ENCODE assay signal across 26 cellular contexts in genomic region chr19:12093777-12094176, GRCh38. TPM values are rescaled to one million over a fixed set of nuclear protein-coding genes. Genes with fewer than 3 reads are reported as not detected.
DNase-seq lines count a peak whose midpoint lies in the region; ATAC-seq and TF ChIP-seq lines count a peak whose summit lies in the region.
"Had no signal": no experiment of that assay in that cellular context is flagged by ENCODE, and none has a peak within 500 bp of the region (broad histone marks: within the 10 kb centered on the region; RNA-seq: fewer than 3 reads in every experiment).

No MANE protein-coding gene starts in this region.

- no peaks in the 10 kb centered on the region for H3K9me2 ChIP-seq in GM23338 (ENCODE audit: insufficient read depth)

- H2AFZ ChIP-seq in GM23338, result no peak overlapping the region

- H3K4me2 ChIP-seq in GM23338, result peak overlapping the region; percentile 87

- no peak for TF ChIP-seq CTCF in GM23338 (conservative IDR thresholded peaks at IDR 0.05; ENCODE audit: low read depth in 2 of 2)
- TF ChIP-seq CTCF in neutrophil (IDR thresholded peaks at IDR 0.05), result no peak

- no peaks in the 10 kb centered on the region for H3K9me3 ChIP-seq in neutrophil

- H3K4me3 ChIP-seq in GM23338, result peak overlapping the region; percentile 88; the same call in 1 of the 2 replicates
- H3K4me3 ChIP-seq in neutrophil (ENCODE audit: low read depth in 1 of 2, low read length in 1 of 2), result no peak overlapping the region
- H3K4me3 ChIP-seq: hepatocyte had no signal

- ATAC-seq in GM23338 (no peak), HG02610 (IDR thresholded peaks at IDR 0.05; ENCODE audit: unreplicated experiment) (no peak)
- ATAC-seq in activated naive CD8-positive, alpha-beta T cell treated with anti-CD3 and anti-CD28 coated beads, Interleukin-2, amount 50 U/mL, for 24 hours, result no peak
- ATAC-seq: foreskin keratinocyte, T-helper 17 cell had no signal

- H3F3A ChIP-seq in GM23338 (replicated peaks; ENCODE audit: low read depth), result no peaks in the 10 kb centered on the region; the same call in 1 of the 2 replicates

- H3K9me3 Mint-ChIP-seq in activated CD4-positive, alpha-beta T cell treated with anti-CD3 and anti-CD28 coated beads, Interleukin-2, amount 10 ng/mL, durations not matched to agents 7 days and 5 days, result peaks cover 9% of the 10 kb centered on the region
- H3K9me3 Mint-ChIP-seq in activated CD4-positive, alpha-beta T cell treated with anti-CD3 and anti-CD28 coated beads, Interleukin-2, amount 10 ng/mL, durations not matched to agents 24 days and 14 days, result peaks cover 12% of the 10 kb centered on the region
- H3K9me3 Mint-ChIP-seq in GM23338, result peaks cover 89% of the 10 kb centered on the region
- peaks cover 4% of the 10 kb centered on the region for H3K9me3 Mint-ChIP-seq in activated naive CD8-positive, alpha-beta T cell treated with anti-CD3 and anti-CD28 coated beads, Interleukin-2, amount 50 U/mL, for 24 hours
- H3K9me3 Mint-ChIP-seq: type B pancreatic cell had no signal

- H3K27me3 ChIP-seq in GM23338 (ENCODE audit: insufficient read depth), result no peaks in the 10 kb centered on the region
- H3K27me3 ChIP-seq in neutrophil, result no peaks in the 10 kb centered on the region
- H3K27me3 ChIP-seq: foreskin keratinocyte, hepatocyte, stomach had no signal

- no peak for DNase-seq in activated CD4-positive, alpha-beta T cell treated with anti-CD3 and anti-CD28 coated beads, Interleukin-2, amount 10 ng/mL, durations not matched to agents 7 days and 5 days
- DNase-seq in activated CD4-positive, alpha-beta T cell treated with anti-CD3 and anti-CD28 coated beads, Interleukin-2, amount 10 ng/mL, durations not matched to agents 24 days and 14 days, result no peak
- DNase-seq in GM23338 (ENCODE audit: low spot score), result no peak
- no peak for DNase-seq in activated naive CD8-positive, alpha-beta T cell treated with anti-CD3 and anti-CD28 coated beads, Interleukin-2, amount 50 U/mL, for 24 hours
- DNase-seq in T1000 (lab: John Stamatoyannopoulos, UW), result no peak
- no peak for DNase-seq in RKO (ENCODE audit: low spot score)
- DNase-seq: 8988T; activated CD4-positive, alpha-beta memory T cell treated with anti-CD3 and anti-CD28 coated beads for 36 hours; COR-L47; effector CD8-positive, alpha-beta T cell; foreskin keratinocyte; KG1; NCI-H1694; NCI-H2171 treated with DMSO at 0.1 percent for 48 hours; NCI-H524 treated with DMSO at 0.1 percent for 48 hours; RPMI8226; small intestine; stomach; T-helper 17 cell had no signal

- H4K20me1 ChIP-seq in GM23338 (replicated peaks; ENCODE audit: insufficient read depth), result no peaks in the 10 kb centered on the region; the same call in none of the 2 replicates

- intact Hi-C loops in activated CD4-positive, alpha-beta T cell treated with anti-CD3 and anti-CD28 coated beads, Interleukin-2, amount 10 ng/mL, durations not matched to agents 24 days and 14 days (cut with micrococcal nuclease), result no loop called here

- H3K36me3 ChIP-seq in GM23338 (ENCODE audit: insufficient read depth), result peaks cover 43% of the 10 kb centered on the region
- H3K36me3 ChIP-seq in neutrophil, result no peaks in the 10 kb centered on the region

- H3K36me3 Mint-ChIP-seq in activated CD4-positive, alpha-beta T cell treated with anti-CD3 and anti-CD28 coated beads, Interleukin-2, amount 10 ng/mL, durations not matched to agents 7 days and 5 days (ENCODE audit: low read depth), result peaks cover 14% of the 10 kb centered on the region
- peaks cover 22% of the 10 kb centered on the region for H3K36me3 Mint-ChIP-seq in activated CD4-positive, alpha-beta T cell treated with anti-CD3 and anti-CD28 coated beads, Interleukin-2, amount 10 ng/mL, durations not matched to agents 24 days and 14 days (ENCODE audit: low read depth)
- peaks cover 43% of the 10 kb centered on the region for H3K36me3 Mint-ChIP-seq in GM23338 (ENCODE audit: low read depth)
- peaks cover 34% of the 10 kb centered on the region for H3K36me3 Mint-ChIP-seq in activated naive CD8-positive, alpha-beta T cell treated with anti-CD3 and anti-CD28 coated beads, Interleukin-2, amount 50 U/mL, for 24 hours (ENCODE audit: low read depth)

- POLR2A ChIA-PET in activated CD4-positive, alpha-beta T cell treated with anti-CD3 and anti-CD28 coated beads, Interleukin-2, amount 10 ng/mL, durations not matched to agents 7 days and 5 days (lab: Charles Lee), result no interaction called here

- CTCF ChIA-PET in activated CD4-positive, alpha-beta T cell treated with anti-CD3 and anti-CD28 coated beads, Interleukin-2, amount 10 ng/mL, durations not matched to agents 7 days and 5 days (lab: Charles Lee), result interaction anchor here (1.9 kb wide), 1 partner anchor 170 kb away, joined by 5 read pairs; no protein-coding TSS in a partner anchor

- 0 out of 2 replicates have a peak, but pooled peaks cover 3% of the 10 kb centered on the region for H3K4me1 ChIP-seq in GM23338 (ENCODE audit: insufficient read depth)
- H3K4me1 ChIP-seq in neutrophil (ENCODE audit: control insufficient read depth in 1 of 2, insufficient read depth in 1 of 2, low read depth in 1 of 2, low read length in 1 of 2), result peaks cover 20 to 47% of the 10 kb centered on the region in 2 experiments
- H3K4me1 ChIP-seq: foreskin keratinocyte had no signal

- H3K27ac ChIP-seq in GM23338 (ENCODE audit: low read depth), result no peak overlapping the region
- peak overlapping the region; percentile 34 for H3K27ac ChIP-seq in neutrophil
- H3K27ac ChIP-seq: foreskin keratinocyte, hepatocyte, stomach had no signal

- H3K27ac Mint-ChIP-seq in activated CD4-positive, alpha-beta T cell treated with anti-CD3 and anti-CD28 coated beads, Interleukin-2, amount 10 ng/mL, durations not matched to agents 7 days and 5 days, result no peak overlapping the region
- no peak overlapping the region for H3K27ac Mint-ChIP-seq in activated CD4-positive, alpha-beta T cell treated with anti-CD3 and anti-CD28 coated beads, Interleukin-2, amount 10 ng/mL, durations not matched to agents 24 days and 14 days
- no peak overlapping the region for H3K27ac Mint-ChIP-seq in GM23338
- no peak overlapping the region for H3K27ac Mint-ChIP-seq in activated naive CD8-positive, alpha-beta T cell treated with anti-CD3 and anti-CD28 coated beads, Interleukin-2, amount 50 U/mL, for 24 hours
- H3K27ac Mint-ChIP-seq: activated CD4-positive, alpha-beta memory T cell treated with anti-CD3 and anti-CD28 coated beads for 36 hours; T-helper 17 cell; type B pancreatic cell had no signal

- peak overlapping the region; percentile 81 for H3K4me3 Mint-ChIP-seq in activated CD4-positive, alpha-beta T cell treated with anti-CD3 and anti-CD28 coated beads, Interleukin-2, amount 10 ng/mL, durations not matched to agents 7 days and 5 days
- no peak overlapping the region for H3K4me3 Mint-ChIP-seq in activated CD4-positive, alpha-beta T cell treated with anti-CD3 and anti-CD28 coated beads, Interleukin-2, amount 10 ng/mL, durations not matched to agents 24 days and 14 days
- no peak overlapping the region for H3K4me3 Mint-ChIP-seq in GM23338
- H3K4me3 Mint-ChIP-seq in activated naive CD8-positive, alpha-beta T cell treated with anti-CD3 and anti-CD28 coated beads, Interleukin-2, amount 50 U/mL, for 24 hours, result peak overlapping the region; percentile 83

- H3K79me2 ChIP-seq in GM23338 (replicated peaks; ENCODE audit: insufficient read depth), result peaks cover 62% of the 10 kb centered on the region

- H3K27me3 Mint-ChIP-seq in activated CD4-positive, alpha-beta T cell treated with anti-CD3 and anti-CD28 coated beads, Interleukin-2, amount 10 ng/mL, durations not matched to agents 7 days and 5 days, result no peaks in the 10 kb centered on the region
- H3K27me3 Mint-ChIP-seq in activated CD4-positive, alpha-beta T cell treated with anti-CD3 and anti-CD28 coated beads, Interleukin-2, amount 10 ng/mL, durations not matched to agents 24 days and 14 days, result no peaks in the 10 kb centered on the region
- peaks cover 13% of the 10 kb centered on the region for H3K27me3 Mint-ChIP-seq in GM23338 (ENCODE audit: insufficient read depth, low read depth, poor library complexity)
- peaks cover 6% of the 10 kb centered on the region for H3K27me3 Mint-ChIP-seq in activated naive CD8-positive, alpha-beta T cell treated with anti-CD3 and anti-CD28 coated beads, Interleukin-2, amount 50 U/mL, for 24 hours
- H3K27me3 Mint-ChIP-seq: type B pancreatic cell had no signal

- H3K4me1 Mint-ChIP-seq in activated CD4-positive, alpha-beta T cell treated with anti-CD3 and anti-CD28 coated beads, Interleukin-2, amount 10 ng/mL, durations not matched to agents 7 days and 5 days, result peaks cover 22% of the 10 kb centered on the region
- peaks cover 15% of the 10 kb centered on the region for H3K4me1 Mint-ChIP-seq in activated CD4-positive, alpha-beta T cell treated with anti-CD3 and anti-CD28 coated beads, Interleukin-2, amount 10 ng/mL, durations not matched to agents 24 days and 14 days
- H3K4me1 Mint-ChIP-seq in GM23338, result no peaks in the 10 kb centered on the region; the same call in 2 of the 3 replicates
- H3K4me1 Mint-ChIP-seq in activated naive CD8-positive, alpha-beta T cell treated with anti-CD3 and anti-CD28 coated beads, Interleukin-2, amount 50 U/mL, for 24 hours, result peaks cover 25% of the 10 kb centered on the region

RNA-seq across cellular contexts. Expression of gene ZNF844, which starts 29.2 kb away (rescaled TPM):
- total RNA-seq in activated CD4-positive, alpha-beta T cell treated with anti-CD3 and anti-CD28 coated beads, Interleukin-2, amount 10 ng/mL, durations not matched to agents 7 days and 5 days, result 1 to 10 TPM; 3.5 to 3.6 TPM
- total RNA-seq in activated CD4-positive, alpha-beta T cell treated with anti-CD3 and anti-CD28 coated beads, Interleukin-2, amount 10 ng/mL, durations not matched to agents 24 days and 14 days, result 0.59 and 0.93 TPM in 2 replicates
- 9.7 and 10.5 TPM in 2 replicates for total RNA-seq in GM23338 (2014; rRNA removed; shearing (Covaris generic))
- polyA plus RNA-seq in GM23338 (2016; fragmentation: Nextera tagmentation; extraction: Ambion mirVana), result 1.8 and 2.1 TPM in 2 replicates

RNA-seq across cellular contexts. Expression of gene ZNF878, which starts 41.0 kb away (rescaled TPM):
- under 1 TPM; 0.12 to 0.52 TPM for total RNA-seq in activated CD4-positive, alpha-beta T cell treated with anti-CD3 and anti-CD28 coated beads, Interleukin-2, amount 10 ng/mL, durations not matched to agents 7 days and 5 days
- 0.21 and 0.49 TPM in 2 replicates for total RNA-seq in activated CD4-positive, alpha-beta T cell treated with anti-CD3 and anti-CD28 coated beads, Interleukin-2, amount 10 ng/mL, durations not matched to agents 24 days and 14 days
- 16.4 and 18.6 TPM in 2 replicates for total RNA-seq in GM23338 (2014; rRNA removed; shearing (Covaris generic))
- 7.5 and 8.7 TPM in 2 replicates for polyA plus RNA-seq in GM23338 (2016; fragmentation: Nextera tagmentation; extraction: Ambion mirVana)
- total RNA-seq: HT-29, mononuclear cell, T-helper 17 cell had no signal
- polyA plus RNA-seq: hepatocyte, liver had no signal

RNA-seq across cellular contexts. Expression of gene ZNF20, which starts 46.4 kb away (rescaled TPM):
- total RNA-seq in activated CD4-positive, alpha-beta T cell treated with anti-CD3 and anti-CD28 coated beads, Interleukin-2, amount 10 ng/mL, durations not matched to agents 7 days and 5 days, result 1 to 10 TPM; 3.7 to 4.2 TPM
- total RNA-seq in activated CD4-positive, alpha-beta T cell treated with anti-CD3 and anti-CD28 coated beads, Interleukin-2, amount 10 ng/mL, durations not matched to agents 24 days and 14 days, result 2.0 and 2.1 TPM in 2 replicates
- total RNA-seq in GM23338 (2014; rRNA removed; shearing (Covaris generic)), result 7.5 and 15.7 TPM in 2 replicates
- 3.6 and 4.1 TPM in 2 replicates for polyA plus RNA-seq in GM23338 (2016; fragmentation: Nextera tagmentation; extraction: Ambion mirVana)

RNA-seq across cellular contexts. Expression of gene ZNF433, which starts 58.3 kb away (rescaled TPM):
- under 1 TPM; 0.10 to 0.33 TPM for total RNA-seq in activated CD4-positive, alpha-beta T cell treated with anti-CD3 and anti-CD28 coated beads, Interleukin-2, amount 10 ng/mL, durations not matched to agents 7 days and 5 days
- total RNA-seq in activated CD4-positive, alpha-beta T cell treated with anti-CD3 and anti-CD28 coated beads, Interleukin-2, amount 10 ng/mL, durations not matched to agents 24 days and 14 days, result 0.14 and 0.21 TPM in 2 replicates
- total RNA-seq in GM23338 (2014; rRNA removed; shearing (Covaris generic)), result 2.0 and 9.8 TPM in 2 replicates
- polyA plus RNA-seq in GM23338 (2016; fragmentation: Nextera tagmentation; extraction: Ambion mirVana), result 3.4 and 4.1 TPM in 2 replicates

Comparison
In these comparisons a context has a peak if more than half of its experiments do, and no peak if none do; other contexts are left out.
1. H3K4me3 Mint-ChIP-seq: peak in activated CD4-positive, alpha-beta T cell treated with anti-CD3 and anti-CD28 coated beads, Interleukin-2, amount 10 ng/mL, durations not matched to agents 7 days and 5 days (single experiment) and activated naive CD8-positive, alpha-beta T cell treated with anti-CD3 and anti-CD28 coated beads, Interleukin-2, amount 50 U/mL, for 24 hours (single experiment); none in activated CD4-positive, alpha-beta T cell treated with anti-CD3 and anti-CD28 coated beads, Interleukin-2, amount 10 ng/mL, durations not matched to agents 24 days and 14 days (single experiment) and GM23338 (single experiment).
2. RNA of gene ZNF878, which starts 41.0 kb away (total RNA-seq): 16.4 to 18.6 TPM in GM23338; 0.12 to 0.52 TPM in activated CD4-positive, alpha-beta T cell treated with anti-CD3 and anti-CD28 coated beads, Interleukin-2, amount 10 ng/mL, durations not matched to agents 7 days and 5 days and 0.21 to 0.49 TPM in activated CD4-positive, alpha-beta T cell treated with anti-CD3 and anti-CD28 coated beads, Interleukin-2, amount 10 ng/mL, durations not matched to agents 24 days and 14 days; every median in the first group is over 10 times any median in the second.